ENCODE assay signal across 18 cellular contexts in genomic region chr16:50611995-50612848, GRCh38.
DNase-seq lines count a peak whose midpoint lies in the region; FAIRE-seq and TF ChIP-seq lines count a peak whose summit lies in the region.
"Had no signal": no experiment of that assay in that cellular context is flagged by ENCODE, and none has a peak within 500 bp of the region (broad histone marks: within the 10 kb centered on the region; RNA-seq: fewer than 3 reads in every experiment).

No MANE protein-coding gene starts in this region.

- peak overlapping the region; percentile 42 for H3K27ac Mint-ChIP-seq in activated T-helper 2 cell treated with anti-CD3 and anti-CD28 coated beads, Interferon-gamma antibody, Interleukin-2, Interleukin-4, amounts not matched to agents 10 μg/mL and 5 μg/mL and 100 μg/mL, durations not matched to agents 14 hours and 24 hours and 36 hours
- H3K27ac Mint-ChIP-seq: activated naive CD4-positive, alpha-beta T cell treated with anti-CD3 and anti-CD28 coated beads, Interleukin-2, amount 10 ng/mL, durations not matched to agents 7 days and 5 days had no signal

- no peak for TF ChIP-seq CTCF in HEK293 (tag by site-specific recombination; IDR thresholded peaks at IDR 0.05)
- no peak for TF ChIP-seq CTCF in kidney (IDR thresholded peaks at IDR 0.05; ENCODE audit: borderline replicate concordance, extremely low read depth, insufficient read depth)
- no peak for TF ChIP-seq CTCF in sigmoid colon (IDR thresholded peaks at IDR 0.05)

- no peaks in the 10 kb centered on the region for H3K36me3 ChIP-seq in HEK293 (ENCODE audit: control insufficient read depth in 2 of 2, insufficient read depth in 1 of 2, low read length in 2 of 2)
- H3K36me3 ChIP-seq in kidney (ENCODE audit: control insufficient read depth in 1 of 2, insufficient read depth in 2 of 2, low read length in 2 of 2), result no peaks in the 10 kb centered on the region
- H3K36me3 ChIP-seq in sigmoid colon, result no peaks in the 10 kb centered on the region

- FAIRE-seq in kidney (lab: Jason Lieb, UNC), result no peak
- FAIRE-seq: endometrium, HTR-8/SVneo, keratinocyte had no signal

- no peak for TF ChIP-seq EP300 in sigmoid colon (IDR thresholded peaks at IDR 0.05)

- intact Hi-C loops in activated T-helper 2 cell treated with anti-CD3 and anti-CD28 coated beads, Interferon-gamma antibody, Interleukin-2, Interleukin-4, amounts not matched to agents 10 μg/mL and 5 μg/mL and 100 μg/mL, durations not matched to agents 14 hours and 24 hours and 36 hours (cut with micrococcal nuclease), result no loop called here
- intact Hi-C loops in kidney (cut with DNase I), result no loop called here
- intact Hi-C loops in sigmoid colon (cut with DNase I), result no loop called here

- H3K4me3 Mint-ChIP-seq in activated T-helper 2 cell treated with anti-CD3 and anti-CD28 coated beads, Interferon-gamma antibody, Interleukin-2, Interleukin-4, amounts not matched to agents 10 μg/mL and 5 μg/mL and 100 μg/mL, durations not matched to agents 14 hours and 24 hours and 36 hours (ENCODE audit: low read depth), result no peak overlapping the region
- H3K4me3 Mint-ChIP-seq: activated naive CD4-positive, alpha-beta T cell treated with anti-CD3 and anti-CD28 coated beads, Interleukin-2, amount 10 ng/mL, durations not matched to agents 7 days and 5 days had no signal

- no peak overlapping the region for H3K9ac ChIP-seq in kidney (ENCODE audit: low read length in 2 of 2)

- H3K4me3 ChIP-seq in HEK293 (ENCODE audit: low read depth, low read length) (no peak overlapping the region), kidney (ENCODE audit: low read length in 2 of 2) (no peak overlapping the region), sigmoid colon (no peak overlapping the region)

- H3K9me3 Mint-ChIP-seq in activated T-helper 2 cell treated with anti-CD3 and anti-CD28 coated beads, Interferon-gamma antibody, Interleukin-2, Interleukin-4, amounts not matched to agents 10 μg/mL and 5 μg/mL and 100 μg/mL, durations not matched to agents 14 hours and 24 hours and 36 hours, result no peaks in the 10 kb centered on the region
- H3K9me3 Mint-ChIP-seq: activated naive CD4-positive, alpha-beta T cell treated with anti-CD3 and anti-CD28 coated beads, Interleukin-2, amount 10 ng/mL, durations not matched to agents 7 days and 5 days had no signal

- no peaks in the 10 kb centered on the region for H3K27me3 Mint-ChIP-seq in activated T-helper 2 cell treated with anti-CD3 and anti-CD28 coated beads, Interferon-gamma antibody, Interleukin-2, Interleukin-4, amounts not matched to agents 10 μg/mL and 5 μg/mL and 100 μg/mL, durations not matched to agents 14 hours and 24 hours and 36 hours (ENCODE audit: low read depth)

- H3K9me3 ChIP-seq in HEK293 (ENCODE audit: control insufficient read depth, insufficient read depth, low read depth, low read length), result no peaks in the 10 kb centered on the region
- H3K9me3 ChIP-seq in kidney (ENCODE audit: control insufficient read depth in 1 of 2, low read length in 2 of 2), result no peaks in the 10 kb centered on the region
- no peaks in the 10 kb centered on the region for H3K9me3 ChIP-seq in sigmoid colon

- CTCF ChIA-PET in HEK293 (lab: Yijun Ruan, JAX), result no interaction called here

- POLR2A ChIA-PET in HEK293 (lab: Yijun Ruan, JAX), result no interaction called here

- no peak for DNase-seq in activated T-helper 2 cell treated with anti-CD3 and anti-CD28 coated beads, Interferon-gamma antibody, Interleukin-2, Interleukin-4, amounts not matched to agents 10 μg/mL and 5 μg/mL and 100 μg/mL, durations not matched to agents 14 hours and 24 hours and 36 hours (ENCODE audit: low spot score)
- DNase-seq in kidney, result peak; percentile 56
- no peak for DNase-seq in sigmoid colon
- no peak for DNase-seq in activated CD4-positive, alpha-beta T cell treated with anti-CD3 and anti-CD28 coated beads, Interleukin-2, amount 50 U/mL, for 4 hours
- no peak for DNase-seq in Ammon's horn (ENCODE audit: low spot score)
- no peak for DNase-seq in NCI-H510A treated with DMSO at 0.1 percent for 48 hours (lab: John Stamatoyannopoulos, UW)
- DNase-seq in NCI-H2081 treated with DMSO at 0.1 percent for 48 hours (lab: John Stamatoyannopoulos, UW), result no peak
- DNase-seq: activated CD4-positive, alpha-beta T cell treated with anti-CD3 and anti-CD28 coated beads, Interleukin-2, amount 50 U/mL, for 1 hour; activated naive CD4-positive, alpha-beta T cell treated with anti-CD3 and anti-CD28 coated beads, Interleukin-2, amount 10 ng/mL, durations not matched to agents 7 days and 5 days; hippocampal formation; NCI-H1930; NCI-H345; nucleus accumbens; stimulated activated CD4-positive, alpha-beta T cell treated with anti-CD3 and anti-CD28 coated beads, Interleukin-15, amount 100 ng/mL, for 24 hours had no signal

- peaks cover 5% of the 10 kb centered on the region for H3K4me1 Mint-ChIP-seq in activated T-helper 2 cell treated with anti-CD3 and anti-CD28 coated beads, Interferon-gamma antibody, Interleukin-2, Interleukin-4, amounts not matched to agents 10 μg/mL and 5 μg/mL and 100 μg/mL, durations not matched to agents 14 hours and 24 hours and 36 hours (ENCODE audit: low read depth)

- no peaks in the 10 kb centered on the region for H3K27me3 ChIP-seq in sigmoid colon

- H3K27ac ChIP-seq in HEK293 (ENCODE audit: extremely low read depth, low read depth, low read length), result no peak overlapping the region
- no peak overlapping the region for H3K27ac ChIP-seq in kidney (ENCODE audit: low read depth in 2 of 2, low read length in 2 of 2)
- H3K27ac ChIP-seq in sigmoid colon, result peak overlapping the region; percentile 89 to 94 (median 91)

- TF ChIP-seq POLR2A in sigmoid colon (IDR thresholded peaks at IDR 0.05), result no peak

- WGBS in sigmoid colon, 2 donors, result 90 to 91% methylated on average over 10 of the region's 10 CpGs

- H3K36me3 Mint-ChIP-seq in activated T-helper 2 cell treated with anti-CD3 and anti-CD28 coated beads, Interferon-gamma antibody, Interleukin-2, Interleukin-4, amounts not matched to agents 10 μg/mL and 5 μg/mL and 100 μg/mL, durations not matched to agents 14 hours and 24 hours and 36 hours (ENCODE audit: low read depth), result no peaks in the 10 kb centered on the region
- H3K36me3 Mint-ChIP-seq: activated naive CD4-positive, alpha-beta T cell treated with anti-CD3 and anti-CD28 coated beads, Interleukin-2, amount 10 ng/mL, durations not matched to agents 7 days and 5 days had no signal

- H3K4me1 ChIP-seq in HEK293 (ENCODE audit: control insufficient read depth, insufficient read depth, low read length) (no peaks in the 10 kb centered on the region), kidney (ENCODE audit: control insufficient read depth in 1 of 2, insufficient read depth in 1 of 2, low read depth in 1 of 2, low read length in 2 of 2) (peaks cover 0 to 6% of the 10 kb centered on the region in 2 donors), sigmoid colon (peaks cover 0 to 100% (median 99%) of the 10 kb centered on the region in 4 donors)

TF ChIP-seq in HEK293, 187 proteins besides CTCF, POLR2A, EP300 and RAD21 (continues in another document):
- no peak for TF ChIP-seq PRDM2 (tag by site-specific recombination; IDR thresholded peaks at IDR 0.05; ENCODE audit: borderline replicate concordance)
- no peak for TF ChIP-seq ZNF26 (tag by site-specific recombination; IDR thresholded peaks at IDR 0.05)
- TF ChIP-seq ZNF169 (tag by site-specific recombination; IDR thresholded peaks at IDR 0.05), result no peak

Comparison
In these comparisons a context has a peak if more than half of its experiments do, and no peak if none do; other contexts are left out.
1. H3K27ac ChIP-seq: peak in sigmoid colon (4 of 4); none in HEK293 (single experiment) and kidney (0 of 2).